In the genomic region with DNA sequence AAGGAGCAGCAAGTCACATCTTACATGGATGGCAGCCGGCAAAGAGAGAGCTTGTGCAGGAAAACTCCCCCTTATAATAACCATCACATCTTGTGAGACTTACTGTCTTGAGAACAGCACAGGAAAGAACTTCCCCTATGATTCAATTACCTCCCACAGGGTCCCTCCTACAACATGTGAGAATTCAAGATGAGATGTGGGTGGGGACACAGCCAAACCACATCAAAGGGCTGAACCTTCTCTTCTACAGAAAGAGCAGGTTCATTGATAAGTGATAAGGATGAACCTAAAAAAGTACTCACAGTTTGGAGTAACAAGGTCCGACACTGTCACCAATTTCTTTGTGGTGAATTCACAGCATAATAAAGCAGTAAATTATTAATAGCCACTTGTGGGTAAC, we compare ENCODE assay signal across 16 cellular contexts.
DNase-seq lines count a peak whose midpoint lies in the region; ATAC-seq lines count a peak whose summit lies in the region.
"Had no signal": no experiment of that assay in that cellular context is flagged by ENCODE, and none has a peak within 500 bp of the region (broad histone marks: within the 10 kb centered on the region; RNA-seq: fewer than 3 reads in every experiment).

No MANE protein-coding gene starts in this region.

- no peak overlapping the region for H3K4me2 ChIP-seq in mesendoderm (ENCODE audit: low read length)
- H3K4me2 ChIP-seq: smooth muscle cell had no signal

- no peak overlapping the region for H3K27ac ChIP-seq in mesendoderm (ENCODE audit: low read depth, low read length)
- no peak overlapping the region for H3K27ac ChIP-seq in naive thymus-derived CD4-positive, alpha-beta T cell (ENCODE audit: low read depth, low read length)
- H3K27ac ChIP-seq: dorsolateral prefrontal cortex had no signal

- H3K9ac ChIP-seq in mesendoderm (ENCODE audit: low read length): no peak overlapping the region

- H3K79me1 ChIP-seq in mesendoderm (ENCODE audit: low read length): no peaks in the 10 kb centered on the region

- no CpG with 5 or more reads among the region's 2 CpGs for WGBS in mesendoderm (ENCODE audit: extremely low coverage, insufficient coverage, low lambda C conversion rate)

- H3K18ac ChIP-seq in mesendoderm (ENCODE audit: low read length): no peak overlapping the region

- POLR2A ChIA-PET in naive thymus-derived CD4-positive, alpha-beta T cell (lab: Charles Lee): no interaction called here

- H3K4me1 Mint-ChIP-seq in naive thymus-derived CD4-positive, alpha-beta T cell: peaks cover 0 to 3% (median 0%) of the 10 kb centered on the region in 7 donors
- H3K4me1 Mint-ChIP-seq: activated B cell treated with CpG ODN at 0.5 μM for 24 hours had no signal

- peak overlapping the region in 1 of 9 donors; percentile 6 for H3K27ac Mint-ChIP-seq in naive thymus-derived CD4-positive, alpha-beta T cell
- H3K27ac Mint-ChIP-seq: activated B cell treated with CpG ODN at 0.5 μM for 24 hours; activated naive CD4-positive, alpha-beta T cell treated with anti-CD3 and anti-CD28 coated beads, Interleukin-2, amount 50 U/mL, for 72 hours had no signal

- intact Hi-C loops in naive thymus-derived CD4-positive, alpha-beta T cell (cut with micrococcal nuclease): no loop called here

- no peak overlapping the region for H3K4me3 Mint-ChIP-seq in naive thymus-derived CD4-positive, alpha-beta T cell
- H3K4me3 Mint-ChIP-seq: activated B cell treated with CpG ODN at 0.5 μM for 24 hours had no signal

- H3K27me3 ChIP-seq in mesendoderm (ENCODE audit: insufficient read depth, low read length, poor library complexity): no peaks in the 10 kb centered on the region
- no peaks in the 10 kb centered on the region for H3K27me3 ChIP-seq in naive thymus-derived CD4-positive, alpha-beta T cell (ENCODE audit: control insufficient read depth in 2 of 2, insufficient read depth in 2 of 2, low read length in 2 of 2)
- H3K27me3 ChIP-seq: dorsolateral prefrontal cortex had no signal

- no peak overlapping the region for H2BK15ac ChIP-seq in mesendoderm (replicated peaks; ENCODE audit: low read depth)

- H3K56ac ChIP-seq in mesendoderm (ENCODE audit: low read length): no peak overlapping the region

- no peaks in the 10 kb centered on the region for H3K79me2 ChIP-seq in mesendoderm (ENCODE audit: control insufficient read depth, insufficient read depth, low read length)

- DNase-seq in ELF-1 (ENCODE audit: low read depth, low spot score) (peak; percentile 2), mesendoderm (no peak)
- no peak for DNase-seq in naive thymus-derived CD4-positive, alpha-beta T cell
- DNase-seq in activated CD4-positive, alpha-beta T cell treated with anti-CD3 and anti-CD28 coated beads, Interleukin-2, amount 50 U/mL, for 48 hours: no peak
- DNase-seq: activated B cell treated with CpG ODN at 0.5 μM for 24 hours; dorsolateral prefrontal cortex; NCI-H2029 treated with DMSO at 0.1 percent for 48 hours; NCI-H748 treated with DMSO at 0.1 percent for 48 hours; stimulated activated naive CD4-positive, alpha-beta T cell; SW 1271 had no signal

- no peaks in the 10 kb centered on the region for H3K4me1 ChIP-seq in mesendoderm (ENCODE audit: control insufficient read depth, low read depth, low read length)
- no peaks in the 10 kb centered on the region for H3K4me1 ChIP-seq in naive thymus-derived CD4-positive, alpha-beta T cell (ENCODE audit: control insufficient read depth in 2 of 2, insufficient read depth in 2 of 2, low read length in 2 of 2)

- ATAC-seq in GM18867 (IDR thresholded peaks at IDR 0.05; ENCODE audit: unreplicated experiment) (peak; percentile 59), HG02610 (IDR thresholded peaks at IDR 0.05; ENCODE audit: unreplicated experiment) (peak; percentile 94), HG03378 (IDR thresholded peaks at IDR 0.05; ENCODE audit: unreplicated experiment) (peak; percentile 79), GM19467 (IDR thresholded peaks at IDR 0.05; ENCODE audit: unreplicated experiment) (no peak)
- ATAC-seq in naive thymus-derived CD4-positive, alpha-beta T cell: no peak
- ATAC-seq: activated naive CD4-positive, alpha-beta T cell treated with anti-CD3 and anti-CD28 coated beads, Interleukin-2, amount 50 U/mL, for 72 hours had no signal

- H3K9me3 Mint-ChIP-seq in naive thymus-derived CD4-positive, alpha-beta T cell: peaks cover 0 to 6% (median 0%) of the 10 kb centered on the region in 11 donors

- H2BK120ac ChIP-seq in mesendoderm (ENCODE audit: low read depth, low read length): no peak overlapping the region

- CTCF ChIA-PET in naive thymus-derived CD4-positive, alpha-beta T cell (lab: Charles Lee): no interaction called here

- no peak overlapping the region for H4K8ac ChIP-seq in mesendoderm (ENCODE audit: low read depth, low read length)

- H3K9me3 ChIP-seq in naive thymus-derived CD4-positive, alpha-beta T cell (ENCODE audit: control insufficient read depth in 2 of 3, low read length in 3 of 3): no peaks in the 10 kb centered on the region

- H2AK5ac ChIP-seq in mesendoderm (ENCODE audit: low read length): no peak overlapping the region

- H3K36me3 ChIP-seq in mesendoderm (ENCODE audit: control insufficient read depth, insufficient read depth, low read length): no peaks in the 10 kb centered on the region
- no peaks in the 10 kb centered on the region for H3K36me3 ChIP-seq in naive thymus-derived CD4-positive, alpha-beta T cell (ENCODE audit: control insufficient read depth in 2 of 3, insufficient read depth in 3 of 3, low read length in 3 of 3)

- no peak overlapping the region for H3K23ac ChIP-seq in mesendoderm (ENCODE audit: low read length)

- H2BK5ac ChIP-seq in mesendoderm (ENCODE audit: low read length): no peak overlapping the region

- H4K5ac ChIP-seq in mesendoderm (ENCODE audit: low read length): no peak overlapping the region

- no peak overlapping the region for H3K4ac ChIP-seq in mesendoderm (ENCODE audit: low read depth, low read length)

- H3K27me3 Mint-ChIP-seq in naive thymus-derived CD4-positive, alpha-beta T cell: no peaks in the 10 kb centered on the region
- H3K27me3 Mint-ChIP-seq: activated B cell treated with CpG ODN at 0.5 μM for 24 hours had no signal

- no peak overlapping the region for H3K4me3 ChIP-seq in mesendoderm (ENCODE audit: low read length)
- no peak overlapping the region for H3K4me3 ChIP-seq in naive thymus-derived CD4-positive, alpha-beta T cell (ENCODE audit: low read length)
- H3K4me3 ChIP-seq: dorsolateral prefrontal cortex, smooth muscle cell had no signal

- no peaks in the 10 kb centered on the region for H3K36me3 Mint-ChIP-seq in naive thymus-derived CD4-positive, alpha-beta T cell
- H3K36me3 Mint-ChIP-seq: activated naive CD4-positive, alpha-beta T cell treated with anti-CD3 and anti-CD28 coated beads, Interleukin-2, amount 50 U/mL, for 72 hours had no signal

Comparison
In these comparisons a context has a peak if more than half of its experiments do, and no peak if none do; other contexts are left out.
1. ATAC-seq: peak in GM18867 (single experiment), HG02610 (single experiment) and HG03378 (single experiment); none in GM19467 (single experiment) and naive thymus-derived CD4-positive, alpha-beta T cell (single experiment).